In the genomic region with DNA sequence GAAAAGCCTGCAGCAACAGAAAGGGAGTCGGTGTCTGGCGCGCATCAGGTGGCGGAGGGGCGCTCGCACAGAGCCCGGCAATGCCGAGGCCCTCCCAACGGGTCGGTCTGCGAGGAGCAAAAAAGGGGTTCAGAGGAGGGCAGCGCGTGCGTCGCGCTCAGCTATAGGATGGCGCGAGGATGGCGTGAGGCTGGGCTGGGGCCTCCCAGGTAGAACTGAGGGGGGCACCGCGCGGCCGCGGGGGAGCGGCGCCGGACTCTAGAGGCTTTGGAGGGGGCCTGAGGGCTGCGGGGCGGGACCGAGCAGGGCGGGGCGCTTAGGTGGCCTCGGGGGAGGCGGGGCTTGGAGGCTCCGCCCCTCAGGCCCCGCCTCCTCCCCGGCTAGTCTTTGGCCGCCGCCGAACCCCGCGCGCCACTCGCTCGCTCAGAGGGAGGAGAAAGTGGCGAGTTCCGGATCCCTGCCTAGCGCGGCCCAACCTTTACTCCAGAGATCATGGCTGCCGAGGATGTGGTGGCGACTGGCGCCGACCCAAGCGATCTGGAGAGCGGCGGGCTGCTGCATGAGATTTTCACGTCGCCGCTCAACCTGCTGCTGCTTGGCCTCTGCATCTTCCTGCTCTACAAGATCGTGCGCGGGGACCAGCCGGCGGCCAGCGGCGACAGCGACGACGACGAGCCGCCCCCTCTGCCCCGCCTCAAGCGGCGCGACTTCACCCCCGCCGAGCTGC, we compare ENCODE assay signal across 8 cellular contexts. TPM values are rescaled to one million over a fixed set of nuclear protein-coding genes. Genes with fewer than 3 reads are reported as not detected.
DNase-seq lines count a peak whose midpoint lies in the region; ATAC-seq, FAIRE-seq and TF ChIP-seq lines count a peak whose summit lies in the region.

PGRMC1 (plus strand) TSS at position 414 of the 727 bp plus-strand sequence; CDS start at position 493, 79 bp downstream.

- peak within 1 kb of the TSS; percentile 96 for H3K4me2 ChIP-seq in A549

- no peak for FAIRE-seq in A549 (lab: Jason Lieb, UNC)

- peak; percentile 57 to 83 for DNase-seq in A549 (ENCODE audit: low read depth in 1 of 2, low spot score in 1 of 2)
- DNase-seq in NCI-H2196 (lab: John Stamatoyannopoulos, UW; ENCODE audit: unreplicated experiment), result peak; percentile 66
- peak; percentile 25 to 64 (median 49) for DNase-seq in activated CD4-positive, CD25-positive, alpha-beta regulatory T cell (lab: John Stamatoyannopoulos, UW)
- peak; percentile 81 for DNase-seq in central memory CD4-positive, alpha-beta T cell
- DNase-seq in iris pigment epithelial cell (ENCODE audit: low read depth), result peak; percentile 74
- DNase-seq in stimulated activated CD4-positive, alpha-beta T cell treated with anti-CD3 and anti-CD28 coated beads, Interleukin-12 subunit alpha, Interleukin-12 subunit beta, amount 100 ng/mL, for 4 hours, result peak; percentile 67

- no peaks in the 10 kb centered on the region for H3K9me3 ChIP-seq in A549

- TF ChIP-seq POLR2A in A549 (IDR thresholded peaks at IDR 0.05; ENCODE audit: low read length), result peak; percentile 96

- H3K4me1 ChIP-seq in A549, result peaks cover 35% of the 10 kb centered on the region

- H3K27ac ChIP-seq in A549, result peak within 1 kb of the TSS; percentile 94 to 96

- ATAC-seq in A549 (peak; percentile 91 to 95), GM18520 (IDR thresholded peaks at IDR 0.05; ENCODE audit: unreplicated experiment) (peak; percentile 85), HG03060 (IDR thresholded peaks at IDR 0.05; ENCODE audit: low read depth, unreplicated experiment) (peak; percentile 72)

- POLR2A ChIA-PET in A549 (lab: Yijun Ruan, JAX), result interaction anchor here (1.1 to 1.3 kb wide), 2 partner anchors 8 to 174 kb away, joined by 4 read pairs; no protein-coding TSS in a partner anchor

- TF ChIP-seq EP300 in A549 (IDR thresholded peaks at IDR 0.05), result no peak

- H3K4me3 ChIP-seq in A549, result peak within 1 kb of the TSS; percentile 96

- TF ChIP-seq CTCF in A549 (IDR thresholded peaks at IDR 0.05), result no peak

- WGBS in A549 (ENCODE audit: missing lambda C conversion rate), result 2% methylated on average over 11 of the region's 77 CpGs

- CTCF ChIA-PET in A549 (lab: Yijun Ruan, JAX), result no interaction called here

- no peak for TF ChIP-seq RAD21 in A549 (conservative IDR thresholded peaks at IDR 0.05 in 1 of 2, IDR thresholded peaks at IDR 0.05 in 1 of 2)

TF ChIP-seq in A549, 52 proteins besides CTCF, POLR2A, EP300 and RAD21:
- peak; percentile 39 to 81; a peak in 2 of 5 replicates for TF ChIP-seq JUN (IDR thresholded peaks at IDR 0.05)
- TF ChIP-seq, protein P1, sequence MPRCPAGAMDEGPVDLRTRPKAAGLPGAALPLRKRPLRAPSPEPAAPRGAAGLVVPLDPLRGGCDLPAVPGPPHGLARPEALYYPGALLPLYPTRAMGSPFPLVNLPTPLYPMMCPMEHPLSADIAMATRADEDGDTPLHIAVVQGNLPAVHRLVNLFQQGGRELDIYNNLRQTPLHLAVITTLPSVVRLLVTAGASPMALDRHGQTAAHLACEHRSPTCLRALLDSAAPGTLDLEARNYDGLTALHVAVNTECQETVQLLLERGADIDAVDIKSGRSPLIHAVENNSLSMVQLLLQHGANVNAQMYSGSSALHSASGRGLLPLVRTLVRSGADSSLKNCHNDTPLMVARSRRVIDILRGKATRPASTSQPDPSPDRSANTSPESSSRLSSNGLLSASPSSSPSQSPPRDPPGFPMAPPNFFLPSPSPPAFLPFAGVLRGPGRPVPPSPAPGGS (IDR thresholded peaks at IDR 0.05), result 0 out of 3 replicates have a peak, but pooled peaks have one; percentile 69
- TF ChIP-seq, protein P2, sequence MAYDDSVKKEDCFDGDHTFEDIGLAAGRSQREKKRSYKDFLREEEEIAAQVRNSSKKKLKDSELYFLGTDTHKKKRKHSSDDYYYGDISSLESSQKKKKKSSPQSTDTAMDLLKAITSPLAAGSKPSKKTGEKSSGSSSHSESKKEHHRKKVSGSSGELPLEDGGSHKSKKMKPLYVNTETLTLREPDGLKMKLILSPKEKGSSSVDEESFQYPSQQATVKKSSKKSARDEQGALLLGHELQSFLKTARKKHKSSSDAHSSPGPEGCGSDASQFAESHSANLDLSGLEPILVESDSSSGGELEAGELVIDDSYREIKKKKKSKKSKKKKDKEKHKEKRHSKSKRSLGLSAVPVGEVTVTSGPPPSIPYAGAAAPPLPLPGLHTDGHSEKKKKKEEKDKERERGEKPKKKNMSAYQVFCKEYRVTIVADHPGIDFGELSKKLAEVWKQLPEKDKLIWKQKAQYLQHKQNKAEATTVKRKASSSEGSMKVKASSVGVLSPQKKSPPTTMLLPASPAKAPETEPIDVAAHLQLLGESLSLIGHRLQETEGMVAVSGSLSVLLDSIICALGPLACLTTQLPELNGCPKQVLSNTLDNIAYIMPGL (CRISPR knock-in tag; IDR thresholded peaks at IDR 0.05; ENCODE audit: borderline replicate concordance), result 0 out of 2 replicates have a peak, but pooled peaks have one; percentile 44
- no peak for TF ChIP-seq NFE2L2 (conservative IDR thresholded peaks at IDR 0.05; ENCODE audit: low read length)
- TF ChIP-seq CHD2 (IDR thresholded peaks at IDR 0.05; ENCODE audit: low read length, partially characterized antibody), result no peak
- TF ChIP-seq, protein P3, sequence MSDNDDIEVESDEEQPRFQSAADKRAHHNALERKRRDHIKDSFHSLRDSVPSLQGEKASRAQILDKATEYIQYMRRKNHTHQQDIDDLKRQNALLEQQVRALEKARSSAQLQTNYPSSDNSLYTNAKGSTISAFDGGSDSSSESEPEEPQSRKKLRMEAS (IDR thresholded peaks at IDR 0.05), result peak; percentile 44
- no peak for TF ChIP-seq CHD4 (IDR thresholded peaks at IDR 0.05; ENCODE audit: borderline replicate concordance)

RNA-seq across cellular contexts. Expression of gene PGRMC1, which starts in this region (rescaled TPM):
- polyA plus RNA-seq in A549 (2011; rRNA removed) (118 and 163 TPM in 2 replicates), A549 (2017; fragmentation: RNase III; extraction: RNeasy Plus Mini Kit Qiagen cat#74134 plus additional on column Dnase treatment) (140 to 159 TPM (median 151 TPM) in 3 replicates)
- 85.2 and 104 TPM in 2 replicates for polyA plus RNA-seq in A549 (2012; cell fraction: cytosol; rRNA removed)
- polyA plus RNA-seq in A549 (2012; cell fraction: nucleus; rRNA removed), result 77.7 and 92.7 TPM in 2 replicates
- polyA minus RNA-seq in A549 (2011; rRNA and poly(A)+ RNA removed), result 33.4 and 35.6 TPM in 2 replicates

Comparison
In these comparisons a context has a peak if more than half of its experiments do, and no peak if none do; other contexts are left out.
1. Peak in every context shown above with its lines: DNase-seq, ATAC-seq, H3K4me3 ChIP-seq and H3K27ac ChIP-seq.